ENCODE assay signal across 30 cellular contexts in genomic region chr7:8320174-8320573, GRCh38. TPM values are rescaled to one million over a fixed set of nuclear protein-coding genes. Genes with fewer than 3 reads are reported as not detected.
"Had no signal": no experiment of that assay in that cellular context is flagged by ENCODE, and none has a peak within 500 bp of the region (broad histone marks: within the 10 kb centered on the region; RNA-seq: fewer than 3 reads in every experiment).

No MANE protein-coding gene starts in this region.

- H3K27ac ChIP-seq: colonic mucosa, coronary artery, dorsolateral prefrontal cortex, epithelial cell of prostate, esophagus muscularis mucosa, esophagus squamous epithelium, foreskin keratinocyte, gastrocnemius medialis, gastroesophageal sphincter, heart left ventricle, heart right ventricle had no signal

- H3K4me3 Mint-ChIP-seq: dendritic cell treated with granulocyte-macrophage colony-stimulating factor and Interleukin-4, amounts not matched to agents 40 ng/mL and 50 ng/mL, for 4 days; effector memory CD8-positive, alpha-beta T cell; endodermal cell had no signal

- H3K4me1 ChIP-seq: colonic mucosa, esophagus muscularis mucosa, esophagus squamous epithelium, foreskin keratinocyte, gastrocnemius medialis, gastroesophageal sphincter, heart left ventricle, heart right ventricle had no signal

- H3K9me3 ChIP-seq: colonic mucosa, gastrocnemius medialis had no signal

- H3K36me3 ChIP-seq: colonic mucosa, esophagus muscularis mucosa, esophagus squamous epithelium, gastrocnemius medialis, gastroesophageal sphincter, heart left ventricle, heart right ventricle had no signal

- H3K9me3 Mint-ChIP-seq: effector memory CD8-positive, alpha-beta T cell had no signal

- FAIRE-seq: colon, endometrium, endothelial cell of umbilical vein, frontal cortex had no signal

- ATAC-seq: effector memory CD8-positive, alpha-beta T cell; esophagus mucosa; foreskin keratinocyte; gastrocnemius medialis; gastroesophageal sphincter; heart left ventricle; heart right ventricle had no signal

- DNase-seq: colonic mucosa; cortex of kidney; dermis blood vessel endothelial cell; dorsolateral prefrontal cortex; effector CD4-positive, alpha-beta T cell; effector CD8-positive, alpha-beta T cell; effector memory CD4-positive, alpha-beta T cell; effector memory CD8-positive, alpha-beta T cell; endodermal cell; erythroblast; esophagus squamous epithelium; foreskin fibroblast; foreskin keratinocyte; foreskin melanocyte; gastrocnemius medialis; glutamatergic neuron; head of caudate nucleus; heart left ventricle; heart right ventricle had no signal

- H3K27me3 Mint-ChIP-seq: dendritic cell treated with granulocyte-macrophage colony-stimulating factor and Interleukin-4, amounts not matched to agents 40 ng/mL and 50 ng/mL, for 4 days had no signal

- H3K4me3 ChIP-seq: colonic mucosa, coronary artery, dorsolateral prefrontal cortex, esophagus muscularis mucosa, esophagus squamous epithelium, gastrocnemius medialis, gastroesophageal sphincter, heart left ventricle, heart right ventricle had no signal

- H3K27me3 ChIP-seq: colonic mucosa, esophagus muscularis mucosa, esophagus squamous epithelium, foreskin keratinocyte, gastrocnemius medialis, heart left ventricle, heart right ventricle had no signal

- H3K27ac Mint-ChIP-seq: dendritic cell treated with granulocyte-macrophage colony-stimulating factor and Interleukin-4, amounts not matched to agents 40 ng/mL and 50 ng/mL, for 4 days; effector memory CD8-positive, alpha-beta T cell; endodermal cell had no signal

RNA-seq across cellular contexts. Expression of gene ICA1, which starts 58.2 kb away (rescaled TPM):
- polyA plus RNA-seq: fibroblast of lung had no signal
